ENCODE assay signal across 15 cellular contexts in genomic region chr2:6692061-6692460, GRCh38.
DNase-seq lines count a peak whose midpoint lies in the region; ATAC-seq, FAIRE-seq and TF ChIP-seq lines count a peak whose summit lies in the region.
"Had no signal": no experiment of that assay in that cellular context is flagged by ENCODE, and none has a peak within 500 bp of the region (broad histone marks: within the 10 kb centered on the region; RNA-seq: fewer than 3 reads in every experiment).

No MANE protein-coding gene starts in this region.

- peak overlapping the region; percentile 66 to 78 (median 76) for H3K27ac ChIP-seq in gastrocnemius medialis
- H3K27ac ChIP-seq: 22Rv1; BLaER1 treated with 17β-estradiol and CSF1 and Interleukin-3, amounts not matched to agents 10 nM and 100 nM; KMS-11; PC-9 had no signal

- in situ Hi-C loops in gastrocnemius medialis (cut with MboI; ENCODE audit: low sequenced_read_pairs in 4 of 4) = no loop called here

- peaks cover 35 to 36% of the 10 kb centered on the region in 2 donors for H3K4me1 ChIP-seq in gastrocnemius medialis
- H3K4me1 ChIP-seq: BLaER1 treated with 17β-estradiol and CSF1 and Interleukin-3, amounts not matched to agents 10 nM and 100 nM had no signal

- H3K4me3 ChIP-seq in fibroblast of villous mesenchyme (ENCODE audit: low read depth, low read length) = no peak overlapping the region
- no peak overlapping the region for H3K4me3 ChIP-seq in gastrocnemius medialis
- H3K4me3 ChIP-seq: BLaER1 treated with 17β-estradiol and CSF1 and Interleukin-3, amounts not matched to agents 10 nM and 100 nM; PC-9 had no signal

- ATAC-seq in gastrocnemius medialis (no peak), GM21360 (IDR thresholded peaks at IDR 0.05; ENCODE audit: unreplicated experiment) (no peak), omental fat pad (ENCODE audit: low FRiP score) (no peak)

- H3K36me3 ChIP-seq in gastrocnemius medialis = no peaks in the 10 kb centered on the region
- H3K36me3 ChIP-seq: BLaER1 treated with 17β-estradiol and CSF1 and Interleukin-3, amounts not matched to agents 10 nM and 100 nM had no signal

- no peak for TF ChIP-seq POLR2A in gastrocnemius medialis (IDR thresholded peaks at IDR 0.05)

- FAIRE-seq in GM19239 (lab: Jason Lieb, UNC) = no peak
- FAIRE-seq: H54 had no signal

- H3K9me3 ChIP-seq in gastrocnemius medialis = no peaks in the 10 kb centered on the region

- DNase-seq in DMS 273 (lab: John Stamatoyannopoulos, UW; ENCODE audit: unreplicated experiment) (peak; percentile 1), DMS 273 treated with DMSO at 0.1 percent for 48 hours (lab: John Stamatoyannopoulos, UW) (no peak), NCI-H2171 treated with DMSO at 0.1 percent for 48 hours (lab: John Stamatoyannopoulos, UW) (peak; percentile 72), fibroblast of villous mesenchyme (ENCODE audit: low read depth) (peak; percentile 7), gastrocnemius medialis (no peak), omental fat pad (ENCODE audit: low spot score) (no peak), GM19239 (ENCODE audit: insufficient read length, low spot score) (no peak)
- DNase-seq: MM.1S, NCI-H2029 treated with DMSO at 0.1 percent for 48 hours, PC-9 had no signal

- no peaks in the 10 kb centered on the region for H3K27me3 ChIP-seq in gastrocnemius medialis
- H3K27me3 ChIP-seq: BLaER1 treated with 17β-estradiol and CSF1 and Interleukin-3, amounts not matched to agents 10 nM and 100 nM had no signal

- intact Hi-C loops in gastrocnemius medialis (cut with DNase I; ENCODE audit: low total_unique reads) = no loop called here

- TF ChIP-seq CTCF in fibroblast of villous mesenchyme (IDR thresholded peaks at IDR 0.05; ENCODE audit: insufficient read depth, low read depth, low read length) (no peak), gastrocnemius medialis (IDR thresholded peaks at IDR 0.05 in 4 of 5, conservative IDR thresholded peaks at IDR 0.05 in 1 of 5) (no peak), omental fat pad (IDR thresholded peaks at IDR 0.05) (no peak)

Comparison
In these comparisons a context has a peak if more than half of its experiments do, and no peak if none do; other contexts are left out.
1. DNase-seq: peak in DMS 273 (single experiment), NCI-H2171 treated with DMSO at 0.1 percent for 48 hours (single experiment) and fibroblast of villous mesenchyme (single experiment); none in DMS 273 treated with DMSO at 0.1 percent for 48 hours (single experiment), gastrocnemius medialis (0 of 2), omental fat pad (single experiment) and GM19239 (single experiment).